In the genomic region with DNA sequence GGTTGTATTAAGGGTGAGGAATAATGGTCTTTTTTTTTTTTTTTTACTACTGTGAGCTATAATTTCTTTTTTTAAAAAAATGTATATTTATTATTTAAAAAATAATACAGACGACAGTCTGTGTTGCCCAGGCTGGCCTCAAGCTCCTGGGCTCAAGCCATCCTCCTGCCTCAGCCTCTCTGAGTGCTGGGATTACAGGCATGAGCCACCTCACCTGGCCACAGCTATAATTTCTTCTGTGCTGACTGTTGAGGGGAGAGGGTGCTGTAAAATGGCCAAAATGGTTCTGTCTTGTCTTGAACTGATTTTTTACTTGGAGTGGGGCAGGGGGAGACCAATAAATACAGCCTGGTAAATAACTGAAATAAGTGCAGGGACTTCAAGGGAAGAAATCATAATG, we compare ENCODE assay signal across 9 cellular contexts. TPM values are rescaled to one million over a fixed set of nuclear protein-coding genes. Genes with fewer than 3 reads are reported as not detected.
DNase-seq lines count a peak whose midpoint lies in the region; ATAC-seq and TF ChIP-seq lines count a peak whose summit lies in the region.
"Had no signal": no experiment of that assay in that cellular context is flagged by ENCODE, and none has a peak within 500 bp of the region (broad histone marks: within the 10 kb centered on the region; RNA-seq: fewer than 3 reads in every experiment).

No MANE protein-coding gene starts in this region.

- TF ChIP-seq POLR2A in Peyer's patch (IDR thresholded peaks at IDR 0.05), result no peak

- H3K36me3 Mint-ChIP-seq in Caco-2 (ENCODE audit: insufficient read depth, unreplicated experiment) (peaks cover 96% of the 10 kb centered on the region), osteocyte (ENCODE audit: unreplicated experiment) (peaks cover 70% of the 10 kb centered on the region)

- DNase-seq in Caco-2 (no peak), Peyer's patch (peak in 1 of 3 donors; percentile 43), epithelial cell of proximal tubule (ENCODE audit: low read depth) (no peak), osteocyte (ENCODE audit: extremely low spot score, unreplicated experiment) (no peak), SW480 (ENCODE audit: low spot score) (no peak), posterior vena cava (ENCODE audit: low spot score) (no peak)
- DNase-seq: NCI-H1436 had no signal

- H3K4me1 ChIP-seq in Caco-2 (peaks cover 19% of the 10 kb centered on the region), Peyer's patch (peaks cover 0 to 61% (median 19%) of the 10 kb centered on the region in 4 donors)

- H3K9me3 ChIP-seq in Caco-2 (no peaks in the 10 kb centered on the region), Peyer's patch (no peaks in the 10 kb centered on the region)

- peak overlapping the region; percentile 56 for H3K4me3 Mint-ChIP-seq in Caco-2 (ENCODE audit: unreplicated experiment)
- H3K4me3 Mint-ChIP-seq in osteocyte (ENCODE audit: unreplicated experiment), result peak overlapping the region; percentile 96

- H3K4me1 Mint-ChIP-seq in Caco-2 (ENCODE audit: low read depth, unreplicated experiment), result peaks cover 13% of the 10 kb centered on the region
- H3K4me1 Mint-ChIP-seq in osteocyte (ENCODE audit: unreplicated experiment), result peaks cover 68% of the 10 kb centered on the region

- ATAC-seq in GM18873 (IDR thresholded peaks at IDR 0.05; ENCODE audit: low FRiP score, unreplicated experiment), result no peak
- no peak for ATAC-seq in HG03460 (IDR thresholded peaks at IDR 0.05; ENCODE audit: unreplicated experiment)

- TF ChIP-seq CTCF in Caco-2 (IDR thresholded peaks at IDR 0.05; ENCODE audit: insufficient read depth in 1 of 2, low read depth in 1 of 2, low read length in 1 of 2, severe bottlenecking in 1 of 2, unreplicated experiment in 1 of 2) (no peak), Peyer's patch (IDR thresholded peaks at IDR 0.05) (no peak), epithelial cell of proximal tubule (conservative IDR thresholded peaks at IDR 0.05; ENCODE audit: low read depth, low read length) (no peak), osteocyte (IDR thresholded peaks at IDR 0.05) (no peak)

- H3K9me3 Mint-ChIP-seq in Caco-2 (ENCODE audit: unreplicated experiment), result no peaks in the 10 kb centered on the region
- no peaks in the 10 kb centered on the region for H3K9me3 Mint-ChIP-seq in osteocyte (ENCODE audit: unreplicated experiment)

- H3K36me3 ChIP-seq in Caco-2 (ENCODE audit: control insufficient read depth, insufficient read depth, low read length) (peaks cover 10% of the 10 kb centered on the region), Peyer's patch (peaks cover 0 to 62% (median 0%) of the 10 kb centered on the region in 3 donors)

- no peak overlapping the region for H3K27ac Mint-ChIP-seq in Caco-2 (ENCODE audit: unreplicated experiment)
- peak overlapping the region; percentile 64 for H3K27ac Mint-ChIP-seq in osteocyte (ENCODE audit: unreplicated experiment)

- H3K27me3 Mint-ChIP-seq in Caco-2 (ENCODE audit: insufficient read depth, unreplicated experiment) (peaks cover 3% of the 10 kb centered on the region), osteocyte (ENCODE audit: unreplicated experiment) (no peaks in the 10 kb centered on the region)

- no peaks in the 10 kb centered on the region for H3K27me3 ChIP-seq in Caco-2 (replicated peaks; ENCODE audit: control insufficient read depth, insufficient read depth, low read length)
- no peaks in the 10 kb centered on the region for H3K27me3 ChIP-seq in Peyer's patch

- H3K27ac ChIP-seq in Peyer's patch, result peak overlapping the region in 1 of 4 donors; percentile 12

- BruUV-seq in Caco-2 (replicated peaks; lab: Mats Ljungman, UMichigan), result no TSS peak

- no peak overlapping the region for H3K4me3 ChIP-seq in Caco-2 (ENCODE audit: low read depth, low read length)
- H3K4me3 ChIP-seq in Peyer's patch, result peak overlapping the region; percentile 2 to 79 (median 42)
- H3K4me3 ChIP-seq in epithelial cell of proximal tubule (ENCODE audit: low read depth, low read length), result peak overlapping the region; percentile 93

- CTCF ChIA-PET in Caco-2 (lab: Charles Lee), result interaction anchor here (0.8 kb wide), 1 partner anchor 82 kb away, joined by 3 read pairs; no protein-coding TSS in a partner anchor

- POLR2A ChIA-PET in Caco-2 (lab: Charles Lee), result interaction anchor here (0.6 to 1.3 kb wide), 4 partner anchors 8 to 273 kb away, joined by 3 to 5 read pairs (median 4); no protein-coding TSS in a partner anchor

- intact Hi-C loops in Caco-2 (cut with micrococcal nuclease; ENCODE audit: unreplicated experiment) (no loop called here), posterior vena cava (cut with DNase I) (loop anchor here in 1 of 2 donors (5.0 kb wide), 1 partner anchor 50 kb away; the partner anchor contains the start of gene STK38)

RNA-seq across cellular contexts. Expression of gene SRSF3, which starts 3.6 kb away (rescaled TPM):
- 422 and 425 TPM in 2 replicates for total RNA-seq in Caco-2 (2022)
- 100 to 1,000 TPM; 101 to 156 (median 142) TPM for total RNA-seq in Peyer's patch
- total RNA-seq in epithelial cell of proximal tubule, result 453 and 700 TPM in 2 replicates
- 209 and 216 TPM in 2 replicates for total RNA-seq in osteocyte
- total RNA-seq in posterior vena cava, result 100 to 1,000 TPM; 170 to 190 TPM

RNA-seq across cellular contexts. Expression of gene STK38, which starts 50.5 kb away (rescaled TPM):
- total RNA-seq in Caco-2 (2022) (27.5 and 30.8 TPM in 2 replicates), Peyer's patch (100 to 1,000 TPM in 2 of 4 donors, 10 to 100 TPM in 2; 57.8 to 107 (median 87.9) TPM), epithelial cell of proximal tubule (18.3 and 21.5 TPM in 2 replicates), osteocyte (51.6 and 53.9 TPM in 2 replicates), posterior vena cava (10 to 100 TPM; 32.1 to 32.7 TPM)
